11 cellular contexts compared by ENCODE assay signal in genomic region chr6:35014786-35015185, GRCh38.
DNase-seq lines count a peak whose midpoint lies in the region; ATAC-seq and TF ChIP-seq lines count a peak whose summit lies in the region.
"Had no signal": no experiment of that assay in that cellular context is flagged by ENCODE, and none has a peak within 500 bp of the region (broad histone marks: within the 10 kb centered on the region; RNA-seq: fewer than 3 reads in every experiment).

No MANE protein-coding gene starts in this region.

- H3K4me3 Mint-ChIP-seq in WTC11: no peak overlapping the region
- H3K4me3 Mint-ChIP-seq: activated CD4-positive, alpha-beta T cell treated with anti-CD3 and anti-CD28 coated beads for 36 hours; activated naive CD8-positive, alpha-beta T cell had no signal

- no peaks in the 10 kb centered on the region for H3K9me3 Mint-ChIP-seq in WTC11

- no peak for TF ChIP-seq CTCF in left ventricle myocardium inferior (IDR thresholded peaks at IDR 0.05; ENCODE audit: borderline replicate concordance)
- TF ChIP-seq CTCF in WTC11 (IDR thresholded peaks at IDR 0.05): no peak
- TF ChIP-seq CTCF in upper lobe of left lung (IDR thresholded peaks at IDR 0.05): no peak

- H3K36me3 Mint-ChIP-seq in WTC11: peaks cover 17% of the 10 kb centered on the region

- intact Hi-C loops in left ventricle myocardium inferior (cut with micrococcal nuclease) (no loop called here), Right ventricle myocardium inferior (cut with DNase I) (loop anchor here (5.0 kb wide), 1 partner anchor 43 kb away; no protein-coding TSS in a partner anchor)

- peaks cover 22% of the 10 kb centered on the region for H3K4me1 Mint-ChIP-seq in WTC11

- H3K27ac Mint-ChIP-seq in WTC11: 0 out of 2 replicates have a peak overlapping the region, but pooled peaks have one; percentile 14
- H3K27ac Mint-ChIP-seq: activated CD4-positive, alpha-beta T cell treated with anti-CD3 and anti-CD28 coated beads for 36 hours; activated naive CD8-positive, alpha-beta T cell had no signal

- H3K27ac ChIP-seq in left ventricle myocardium inferior (replicated peaks) (peak overlapping the region; percentile 96), upper lobe of left lung (peak overlapping the region; percentile 1 to 91 (median 56))

- peaks cover 73% of the 10 kb centered on the region for H3K4me1 ChIP-seq in left ventricle myocardium inferior
- H3K4me1 ChIP-seq in upper lobe of left lung: peaks cover 31 to 54% (median 47%) of the 10 kb centered on the region in 4 donors

- DNase-seq in left ventricle myocardium inferior (no peak), Right ventricle myocardium inferior (ENCODE audit: missing footprints) (no peak), WTC11 (ENCODE audit: low spot score) (no peak), iris pigment epithelial cell (ENCODE audit: low read depth) (peak; percentile 64), upper lobe of left lung (no peak), medulla oblongata (ENCODE audit: extremely low spot score) (no peak), NCI-H345 treated with DMSO at 0.1 percent for 48 hours (lab: John Stamatoyannopoulos, UW; ENCODE audit: unreplicated experiment) (no peak)
- DNase-seq: activated CD4-positive, alpha-beta T cell treated with anti-CD3 and anti-CD28 coated beads for 36 hours; stimulated activated CD4-positive, alpha-beta T cell treated with anti-CD3 and anti-CD28 coated beads, Interleukin-2, amount 100 ng/mL, for 24 hours had no signal

- TF ChIP-seq POLR2A in upper lobe of left lung (IDR thresholded peaks at IDR 0.05): no peak

- H3K4me3 ChIP-seq in left ventricle myocardium inferior (no peak overlapping the region), upper lobe of left lung (no peak overlapping the region)

- H3K27me3 ChIP-seq in left ventricle myocardium inferior (ENCODE audit: low read depth) (no peaks in the 10 kb centered on the region), upper lobe of left lung (no peaks in the 10 kb centered on the region)

- CTCF ChIA-PET in WTC11 (lab: Charles Lee): interaction anchor here (1.0 to 1.9 kb wide), 3 partner anchors 11 to 125 kb away, joined by 3 to 7 read pairs (median 4); no protein-coding TSS in a partner anchor

- H3K27me3 Mint-ChIP-seq in WTC11 (ENCODE audit: low read depth): no peaks in the 10 kb centered on the region
- H3K27me3 Mint-ChIP-seq: activated CD4-positive, alpha-beta T cell treated with anti-CD3 and anti-CD28 coated beads for 36 hours; activated naive CD8-positive, alpha-beta T cell had no signal

- ATAC-seq in Right ventricle myocardium inferior: no peak
- no peak for ATAC-seq in WTC11
- no peak for ATAC-seq in upper lobe of left lung (ENCODE audit: low FRiP score in 2 of 2)
- ATAC-seq in GM21825 (IDR thresholded peaks at IDR 0.05; ENCODE audit: unreplicated experiment): no peak
- ATAC-seq: activated CD4-positive, alpha-beta T cell treated with anti-CD3 and anti-CD28 coated beads for 36 hours had no signal

- no peaks in the 10 kb centered on the region for H3K36me3 ChIP-seq in left ventricle myocardium inferior
- H3K36me3 ChIP-seq in upper lobe of left lung: peaks cover 0 to 8% (median 3%) of the 10 kb centered on the region in 4 donors

- 44 to 56% methylated on average over 2 to 3 of the region's 3 CpGs for WGBS in upper lobe of left lung, 2 donors

- POLR2A ChIA-PET in WTC11 (lab: Charles Lee): no interaction called here

- no peak for TF ChIP-seq EP300 in upper lobe of left lung (IDR thresholded peaks at IDR 0.05)

- H3K9me3 ChIP-seq in left ventricle myocardium inferior (replicated peaks): no peaks in the 10 kb centered on the region
- H3K9me3 ChIP-seq in upper lobe of left lung: no peaks in the 10 kb centered on the region

TF ChIP-seq in WTC11, 78 proteins besides CTCF, POLR2A, EP300 and RAD21 (continues in another document):
- no peak for TF ChIP-seq PRRX2 (CRISPR knock-in tag; IDR thresholded peaks at IDR 0.05)
- TF ChIP-seq SP1 (CRISPR knock-in tag; conservative IDR thresholded peaks at IDR 0.05): no peak
- TF ChIP-seq NR3C1 (CRISPR knock-in tag; conservative IDR thresholded peaks at IDR 0.05; ENCODE audit: low read depth): no peak
- no peak for TF ChIP-seq TP53 (CRISPR knock-in tag; IDR thresholded peaks at IDR 0.05)
- TF ChIP-seq NFE2L1 (CRISPR knock-in tag; IDR thresholded peaks at IDR 0.05): no peak
- TF ChIP-seq ETV6 (CRISPR knock-in tag; IDR thresholded peaks at IDR 0.05): no peak
- no peak for TF ChIP-seq ATF2 (CRISPR knock-in tag; IDR thresholded peaks at IDR 0.05; ENCODE audit: borderline replicate concordance, low read depth)
- no peak for TF ChIP-seq JUN (CRISPR knock-in tag; IDR thresholded peaks at IDR 0.05)
- no peak for TF ChIP-seq ERG (CRISPR knock-in tag; IDR thresholded peaks at IDR 0.05)
- TF ChIP-seq E2F1 (CRISPR knock-in tag; IDR thresholded peaks at IDR 0.05): no peak
- TF ChIP-seq ZNF317 (CRISPR knock-in tag; IDR thresholded peaks at IDR 0.05; ENCODE audit: borderline replicate concordance, low read depth): no peak
- TF ChIP-seq CDX4 (CRISPR knock-in tag; IDR thresholded peaks at IDR 0.05; ENCODE audit: borderline replicate concordance): no peak
- TF ChIP-seq ATF6 (CRISPR knock-in tag; IDR thresholded peaks at IDR 0.05): no peak
- TF ChIP-seq GRHL2 (CRISPR knock-in tag; IDR thresholded peaks at IDR 0.05; ENCODE audit: insufficient replicate concordance, severe bottlenecking): no peak
